19 cellular contexts compared by ENCODE assay signal in genomic region chr15:101390462-101390861, GRCh38.
DNase-seq lines count a peak whose midpoint lies in the region; ATAC-seq and TF ChIP-seq lines count a peak whose summit lies in the region.
"Had no signal": no experiment of that assay in that cellular context is flagged by ENCODE, and none has a peak within 500 bp of the region (broad histone marks: within the 10 kb centered on the region; RNA-seq: fewer than 3 reads in every experiment).

No MANE protein-coding gene starts in this region.

- no peak for ATAC-seq in RWPE2 (ENCODE audit: low read depth)
- ATAC-seq in stimulated activated naive B cell treated with anti-CD40 and anti-IgM and Interleukin-4, amounts not matched to agents 10 μg/mL and 1 μg/mL and 100 μg/mL, for 72 hours (replicated peaks): no peak
- ATAC-seq: A549 had no signal

- no peak overlapping the region; a peak in 1 of 22 replicates for H3K27ac ChIP-seq in BLaER1 treated with 17β-estradiol and CSF1 and Interleukin-3, amounts not matched to agents 10 nM and 100 nM
- no peak overlapping the region for H3K27ac ChIP-seq in RWPE2 (ENCODE audit: poor library complexity, severe bottlenecking)
- H3K27ac ChIP-seq: A549, GM23248, HL-60 had no signal

- H4K20me1 ChIP-seq in BLaER1 treated with 17β-estradiol and CSF1 and Interleukin-3, amounts not matched to agents 10 nM and 100 nM: no peaks in the 10 kb centered on the region

- H3K4me1 ChIP-seq in BLaER1 treated with 17β-estradiol and CSF1 and Interleukin-3, amounts not matched to agents 10 nM and 100 nM: peaks cover 25 to 73% (median 66%) of the 10 kb centered on the region in 10 experiments
- H3K4me1 ChIP-seq in RWPE2 (ENCODE audit: insufficient read depth, poor library complexity, severe bottlenecking): no peaks in the 10 kb centered on the region
- H3K4me1 ChIP-seq: A549 had no signal

- DNase-seq in RWPE2 (ENCODE audit: low spot score): peak; percentile 52
- DNase-seq in mesenteric fat pad (ENCODE audit: low spot score): peak; percentile 68
- DNase-seq in stimulated activated naive B cell treated with anti-CD40 and anti-IgM and Interleukin-4, amounts not matched to agents 10 μg/mL and 1 μg/mL and 100 μg/mL, for 72 hours: no peak
- no peak for DNase-seq in A172 (ENCODE audit: low spot score)
- no peak for DNase-seq in activated CD4-positive, alpha-beta T cell treated with anti-CD3 and anti-CD28 coated beads, Interleukin-2, amount 50 U/mL, for 48 hours
- no peak for DNase-seq in activated gamma-delta T cell (lab: John Stamatoyannopoulos, UW)
- DNase-seq: AML-193; CD4-positive, CD25-positive, alpha-beta regulatory T cell; CD8-positive, alpha-beta memory T cell; COR-L47; DMS 273 treated with DMSO at 0.1 percent for 48 hours; DMS53; DND-41; EL; GM23248; HCEC 1CT had no signal

- peaks cover 1 to 43% of the 10 kb centered on the region in 2 donors for H3K4me1 Mint-ChIP-seq in stimulated activated naive B cell treated with anti-CD40 and anti-IgM and Interleukin-4, amounts not matched to agents 10 μg/mL and 1 μg/mL and 100 μg/mL, for 72 hours

- no peak for TF ChIP-seq CTCF in RWPE2 (IDR thresholded peaks at IDR 0.05; ENCODE audit: poor library complexity, severe bottlenecking)

- peak overlapping the region; percentile 53 for H3K27ac Mint-ChIP-seq in stimulated activated naive B cell treated with anti-CD40 and anti-IgM and Interleukin-4, amounts not matched to agents 10 μg/mL and 1 μg/mL and 100 μg/mL, for 72 hours
- H3K27ac Mint-ChIP-seq: CD4-positive, CD25-positive, alpha-beta regulatory T cell had no signal

- peaks cover 0 to 10% (median 0%) of the 10 kb centered on the region in 11 experiments; a peak in 3 of 22 replicates for H3K36me3 ChIP-seq in BLaER1 treated with 17β-estradiol and CSF1 and Interleukin-3, amounts not matched to agents 10 nM and 100 nM
- H3K36me3 ChIP-seq in RWPE2 (ENCODE audit: low read depth): no peaks in the 10 kb centered on the region

- H3K27me3 ChIP-seq in BLaER1 treated with 17β-estradiol and CSF1 and Interleukin-3, amounts not matched to agents 10 nM and 100 nM: no peaks in the 10 kb centered on the region
- H3K27me3 ChIP-seq in RWPE2 (ENCODE audit: insufficient read depth, poor library complexity, severe bottlenecking): no peaks in the 10 kb centered on the region

- peaks cover 0 to 2% of the 10 kb centered on the region in 2 donors for H3K36me3 Mint-ChIP-seq in stimulated activated naive B cell treated with anti-CD40 and anti-IgM and Interleukin-4, amounts not matched to agents 10 μg/mL and 1 μg/mL and 100 μg/mL, for 72 hours
- H3K36me3 Mint-ChIP-seq: CD4-positive, CD25-positive, alpha-beta regulatory T cell; CD8-positive, alpha-beta memory T cell had no signal

- H3K4me3 ChIP-seq in BLaER1 treated with 17β-estradiol and CSF1 and Interleukin-3, amounts not matched to agents 10 nM and 100 nM: no peak overlapping the region
- no peak overlapping the region for H3K4me3 ChIP-seq in RWPE2 (ENCODE audit: severe bottlenecking)
- H3K4me3 ChIP-seq: A549, GM23248 had no signal

- peak overlapping the region in 10 of 11 experiments; percentile 22 to 90 (median 78); a peak in 21 of 22 replicates for H3K4me2 ChIP-seq in BLaER1 treated with 17β-estradiol and CSF1 and Interleukin-3, amounts not matched to agents 10 nM and 100 nM
- H3K4me2 ChIP-seq: A549 had no signal

- H3K4me3 Mint-ChIP-seq in stimulated activated naive B cell treated with anti-CD40 and anti-IgM and Interleukin-4, amounts not matched to agents 10 μg/mL and 1 μg/mL and 100 μg/mL, for 72 hours: no peak overlapping the region
- H3K4me3 Mint-ChIP-seq: CD4-positive, CD25-positive, alpha-beta regulatory T cell had no signal

- H3K9me3 ChIP-seq in BLaER1 treated with 17β-estradiol and CSF1 and Interleukin-3, amounts not matched to agents 10 nM and 100 nM (replicated peaks in 1 of 11): no peaks in the 10 kb centered on the region
- no peaks in the 10 kb centered on the region for H3K9me3 ChIP-seq in RWPE2 (ENCODE audit: severe bottlenecking)
- H3K9me3 ChIP-seq: A549 had no signal

- H3K9me3 Mint-ChIP-seq in stimulated activated naive B cell treated with anti-CD40 and anti-IgM and Interleukin-4, amounts not matched to agents 10 μg/mL and 1 μg/mL and 100 μg/mL, for 72 hours: no peaks in the 10 kb centered on the region
- H3K9me3 Mint-ChIP-seq: CD4-positive, CD25-positive, alpha-beta regulatory T cell; CD8-positive, alpha-beta memory T cell had no signal

- peaks cover 7 to 21% of the 10 kb centered on the region in 2 donors for H3K27me3 Mint-ChIP-seq in stimulated activated naive B cell treated with anti-CD40 and anti-IgM and Interleukin-4, amounts not matched to agents 10 μg/mL and 1 μg/mL and 100 μg/mL, for 72 hours

- no peak overlapping the region for H3K9ac ChIP-seq in BLaER1 treated with 17β-estradiol and CSF1 and Interleukin-3, amounts not matched to agents 10 nM and 100 nM
- H3K9ac ChIP-seq: GM23248 had no signal

Comparison
In these comparisons a context has a peak if more than half of its experiments do, and no peak if none do; other contexts are left out.
1. DNase-seq: peak in RWPE2 (single experiment) and mesenteric fat pad (single experiment); none in stimulated activated naive B cell treated with anti-CD40 and anti-IgM and Interleukin-4, amounts not matched to agents 10 μg/mL and 1 μg/mL and 100 μg/mL, for 72 hours (single experiment), A172 (single experiment), activated CD4-positive, alpha-beta T cell treated with anti-CD3 and anti-CD28 coated beads, Interleukin-2, amount 50 U/mL, for 48 hours (0 of 2) and activated gamma-delta T cell (single experiment).